In genomic region chr10:10363217-10363616, GRCh38 we compare ENCODE assay signal across 16 cellular contexts.
A peak's percentile ranks its signal among the peaks of the same experiment; 100 is the strongest.
DNase-seq lines count a peak whose midpoint lies in the region; ATAC-seq and TF ChIP-seq lines count a peak whose summit lies in the region.
"Had no signal": no experiment of that assay in that cellular context is flagged by ENCODE, and none has a peak within 500 bp of the region (broad histone marks: within the 10 kb centered on the region; RNA-seq: fewer than 3 reads in every experiment).

No MANE protein-coding gene starts in this region.

- peak overlapping the region in 41 of 59 donors; percentile 1 to 78 (median 45) for H3K27ac ChIP-seq in dorsolateral prefrontal cortex
- H3K27ac ChIP-seq in RWPE1: no peak overlapping the region
- no peak overlapping the region for H3K27ac ChIP-seq in coronary artery
- H3K27ac ChIP-seq: BLaER1, C4-2B had no signal

- H3K9me3 Mint-ChIP-seq in WTC11 (peaks cover 6% of the 10 kb centered on the region), neural crest cell (peaks cover 4% of the 10 kb centered on the region)
- H3K9me3 Mint-ChIP-seq: CD8-positive, alpha-beta T cell; H9 had no signal

- H3K36me3 Mint-ChIP-seq in WTC11: 0 out of 2 replicates have a peak, but pooled peaks cover 5% of the 10 kb centered on the region
- H3K36me3 Mint-ChIP-seq in neural crest cell (ENCODE audit: low read depth): no peaks in the 10 kb centered on the region
- H3K36me3 Mint-ChIP-seq: CD4-positive, CD25-positive, alpha-beta regulatory T cell; CD8-positive, alpha-beta T cell had no signal

- CTCF ChIA-PET in WTC11 (lab: Charles Lee): no interaction called here
- CTCF ChIA-PET in RWPE1 (lab: Yijun Ruan, JAX): interaction anchor here (0.7 kb wide), 1 partner anchor 956 kb away, joined by 3 read pairs; no protein-coding TSS in a partner anchor

- H3K27ac Mint-ChIP-seq in WTC11: peak overlapping the region; percentile 42; the same call in 1 of the 2 replicates
- H3K27ac Mint-ChIP-seq in neural crest cell (ENCODE audit: unreplicated experiment): peak overlapping the region; percentile 73
- H3K27ac Mint-ChIP-seq: B cell; CD4-positive, CD25-positive, alpha-beta regulatory T cell; CD8-positive, alpha-beta T cell had no signal

- intact Hi-C loops in dorsolateral prefrontal cortex (cut with DNase I): no loop called here

- POLR2A ChIA-PET in WTC11 (lab: Charles Lee) (no interaction called here), RWPE1 (lab: Yijun Ruan, JAX; ENCODE audit: low non-redundant PET) (no interaction called here)

- no peak for ATAC-seq in WTC11
- ATAC-seq: CD8-positive, alpha-beta T cell; HCT116 had no signal

- H3K27me3 Mint-ChIP-seq in WTC11 (ENCODE audit: low read depth): no peaks in the 10 kb centered on the region; the same call in 1 of the 2 replicates
- H3K27me3 Mint-ChIP-seq in neural crest cell (ENCODE audit: low read depth): no peaks in the 10 kb centered on the region
- H3K27me3 Mint-ChIP-seq: B cell; CD4-positive, CD25-positive, alpha-beta regulatory T cell had no signal

- no peak for DNase-seq in WTC11 (ENCODE audit: low spot score)
- DNase-seq in dorsolateral prefrontal cortex: peak in 1 of 10 donors; percentile 32
- DNase-seq in neural crest cell (ENCODE audit: low read depth, low spot score): no peak
- no peak for DNase-seq in NCI-H1436 (lab: John Stamatoyannopoulos, UW)
- no peak for DNase-seq in RWPE1 (ENCODE audit: low spot score)
- no peak for DNase-seq in coronary artery (ENCODE audit: low spot score)
- DNase-seq: Caco-2; CD4-positive, CD25-positive, alpha-beta regulatory T cell; CD8-positive, alpha-beta T cell; DMS153; DND-41; H9 had no signal

- H3K4me3 Mint-ChIP-seq in WTC11 (no peak overlapping the region), neural crest cell (no peak overlapping the region)
- H3K4me3 Mint-ChIP-seq: B cell; CD8-positive, alpha-beta T cell; H9 had no signal

- H3K27me3 ChIP-seq in dorsolateral prefrontal cortex: no peaks in the 10 kb centered on the region
- H3K27me3 ChIP-seq: BLaER1 had no signal

- H3K4me3 ChIP-seq in dorsolateral prefrontal cortex: no peak overlapping the region
- H3K4me3 ChIP-seq in coronary artery: no peak overlapping the region
- H3K4me3 ChIP-seq: BLaER1 had no signal

- H3K4me1 Mint-ChIP-seq in WTC11 (peaks cover 47% of the 10 kb centered on the region), neural crest cell (peaks cover 27% of the 10 kb centered on the region)
- H3K4me1 Mint-ChIP-seq: B cell; CD4-positive, CD25-positive, alpha-beta regulatory T cell had no signal

- TF ChIP-seq CTCF in WTC11 (IDR thresholded peaks at IDR 0.05) (no peak), dorsolateral prefrontal cortex (IDR thresholded peaks at IDR 0.05 in 54 of 56, conservative IDR thresholded peaks at IDR 0.05 in 2 of 56; ENCODE audit: low read depth in 1 of 56, partially characterized antibody in 56 of 56) (no peak), neural crest cell (conservative IDR thresholded peaks at IDR 0.05) (no peak), RWPE1 (conservative IDR thresholded peaks at IDR 0.05; ENCODE audit: low read depth) (no peak), coronary artery (IDR thresholded peaks at IDR 0.05) (no peak)

TF ChIP-seq in WTC11, 78 proteins besides CTCF, POLR2A, EP300 and RAD21:
- TF ChIP-seq NR2C2 (CRISPR knock-in tag; IDR thresholded peaks at IDR 0.05) (no peak), ZNF232 (CRISPR knock-in tag; IDR thresholded peaks at IDR 0.05) (no peak), CREM (CRISPR knock-in tag; IDR thresholded peaks at IDR 0.05) (no peak), ZNF281 (CRISPR knock-in tag; IDR thresholded peaks at IDR 0.05) (no peak), PRDM15 (CRISPR knock-in tag; IDR thresholded peaks at IDR 0.05) (no peak), E2F4 (CRISPR knock-in tag; IDR thresholded peaks at IDR 0.05; ENCODE audit: borderline replicate concordance, low read depth) (no peak), IRF1 (CRISPR knock-in tag; IDR thresholded peaks at IDR 0.05) (no peak), FOXK1 (CRISPR knock-in tag; IDR thresholded peaks at IDR 0.05) (no peak)

Comparison
In these comparisons a context has a peak if more than half of its experiments do, and no peak if none do; other contexts are left out.
1. H3K27ac ChIP-seq: peak in dorsolateral prefrontal cortex (41 of 59); none in RWPE1 (single experiment) and coronary artery (0 of 2).